Comparison of ENCODE assay signal across 1 cellular context in the genomic region with DNA sequence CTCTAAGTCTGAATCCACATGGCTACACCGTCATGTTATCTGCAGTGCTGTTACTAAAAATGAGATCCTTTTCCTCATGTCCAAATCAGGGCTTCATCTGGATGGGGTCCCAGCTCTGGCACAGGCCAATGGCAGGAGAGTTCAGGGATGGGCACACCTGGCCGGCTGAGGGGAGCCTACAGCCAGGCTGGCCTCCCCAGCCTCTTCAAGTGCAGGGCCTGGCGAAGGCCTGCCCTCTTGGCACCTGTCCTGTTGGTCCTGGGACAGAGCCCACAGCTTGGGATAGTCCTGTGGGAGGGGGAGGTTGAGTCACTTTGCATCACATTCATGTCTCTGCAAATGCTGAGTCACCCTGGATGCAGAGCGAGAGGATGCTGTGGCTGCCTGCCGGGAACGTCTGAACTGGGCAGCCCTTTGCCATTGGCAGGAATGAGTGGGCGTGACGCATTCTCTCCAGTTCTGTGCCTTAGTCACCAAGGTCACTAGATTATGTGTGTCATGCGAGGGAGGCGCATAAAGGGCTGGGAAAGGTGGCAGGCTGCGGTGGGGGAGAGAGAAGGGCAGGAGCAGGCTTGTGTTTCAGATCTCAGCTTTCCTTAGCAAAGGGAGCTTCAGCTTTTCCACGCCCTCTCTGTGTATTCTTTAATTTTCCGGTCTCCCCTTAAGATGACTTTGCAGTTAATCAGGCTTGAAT.
TF ChIP-seq lines count a peak whose summit lies in the region.

No MANE protein-coding gene starts in this region.

TF ChIP-seq in HEK293, 187 proteins besides CTCF, POLR2A, EP300 and RAD21 (continued from another document):
- TF ChIP-seq, protein P1, sequence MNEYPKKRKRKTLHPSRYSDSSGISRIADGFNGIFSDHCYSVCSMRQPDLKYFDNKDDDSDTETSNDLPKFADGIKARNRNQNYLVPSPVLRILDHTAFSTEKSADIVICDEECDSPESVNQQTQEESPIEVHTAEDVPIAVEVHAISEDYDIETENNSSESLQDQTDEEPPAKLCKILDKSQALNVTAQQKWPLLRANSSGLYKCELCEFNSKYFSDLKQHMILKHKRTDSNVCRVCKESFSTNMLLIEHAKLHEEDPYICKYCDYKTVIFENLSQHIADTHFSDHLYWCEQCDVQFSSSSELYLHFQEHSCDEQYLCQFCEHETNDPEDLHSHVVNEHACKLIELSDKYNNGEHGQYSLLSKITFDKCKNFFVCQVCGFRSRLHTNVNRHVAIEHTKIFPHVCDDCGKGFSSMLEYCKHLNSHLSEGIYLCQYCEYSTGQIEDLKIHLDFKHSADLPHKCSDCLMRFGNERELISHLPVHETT (tag by site-specific recombination; IDR thresholded peaks at IDR 0.05): peak; percentile 88
- TF ChIP-seq ZFHX2 (tag by site-specific recombination; conservative IDR thresholded peaks at IDR 0.05) (peak; percentile 96), ZNF785 (tag by site-specific recombination; IDR thresholded peaks at IDR 0.05) (0 out of 2 replicates have a peak, but pooled peaks have one; percentile 14), HOXD13 (CRISPR knock-in tag; IDR thresholded peaks at IDR 0.05; ENCODE audit: borderline replicate concordance) (no peak), ZFP37 (tag by site-specific recombination; IDR thresholded peaks at IDR 0.05) (peak; percentile 82), ZBTB17 (tag by site-specific recombination; IDR thresholded peaks at IDR 0.05) (peak; percentile 95), SCRT2 (tag by site-specific recombination; IDR thresholded peaks at IDR 0.05) (peak; percentile 53; the same call in 1 of the 2 replicates), ZIC2 (tag by site-specific recombination; IDR thresholded peaks at IDR 0.05) (peak; percentile 54), ZNF549 (tag by site-specific recombination; IDR thresholded peaks at IDR 0.05) (no peak), ZNF138 (tag by site-specific recombination; IDR thresholded peaks at IDR 0.05; ENCODE audit: borderline replicate concordance) (no peak), ZNF585B (tag by site-specific recombination; IDR thresholded peaks at IDR 0.05) (no peak), FEZF1 (tag by site-specific recombination; IDR thresholded peaks at IDR 0.05) (peak; percentile 58), ZNF621 (tag by site-specific recombination; IDR thresholded peaks at IDR 0.05) (0 out of 2 replicates have a peak, but pooled peaks have one; percentile 32), ZNF335 (tag by site-specific recombination; conservative IDR thresholded peaks at IDR 0.05) (peak; percentile 75), ZBTB8A (tag by site-specific recombination; IDR thresholded peaks at IDR 0.05) (peak; percentile 76), KLF10 (tag by site-specific recombination; IDR thresholded peaks at IDR 0.05) (peak; percentile 98)
- TF ChIP-seq, protein P2, sequence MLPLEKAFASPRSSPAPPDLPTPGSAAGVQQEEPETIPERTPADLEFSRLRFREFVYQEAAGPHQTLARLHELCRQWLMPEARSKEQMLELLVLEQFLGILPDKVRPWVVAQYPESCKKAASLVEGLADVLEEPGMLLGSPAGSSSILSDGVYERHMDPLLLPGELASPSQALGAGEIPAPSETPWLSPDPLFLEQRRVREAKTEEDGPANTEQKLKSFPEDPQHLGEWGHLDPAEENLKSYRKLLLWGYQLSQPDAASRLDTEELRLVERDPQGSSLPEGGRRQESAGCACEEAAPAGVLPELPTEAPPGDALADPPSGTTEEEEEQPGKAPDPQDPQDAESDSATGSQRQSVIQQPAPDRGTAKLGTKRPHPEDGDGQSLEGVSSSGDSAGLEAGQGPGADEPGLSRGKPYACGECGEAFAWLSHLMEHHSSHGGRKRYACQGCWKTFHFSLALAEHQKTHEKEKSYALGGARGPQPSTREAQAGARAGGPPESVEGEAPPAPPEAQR (tag by site-specific recombination; IDR thresholded peaks at IDR 0.05): no peak
- TF ChIP-seq, protein P3, sequence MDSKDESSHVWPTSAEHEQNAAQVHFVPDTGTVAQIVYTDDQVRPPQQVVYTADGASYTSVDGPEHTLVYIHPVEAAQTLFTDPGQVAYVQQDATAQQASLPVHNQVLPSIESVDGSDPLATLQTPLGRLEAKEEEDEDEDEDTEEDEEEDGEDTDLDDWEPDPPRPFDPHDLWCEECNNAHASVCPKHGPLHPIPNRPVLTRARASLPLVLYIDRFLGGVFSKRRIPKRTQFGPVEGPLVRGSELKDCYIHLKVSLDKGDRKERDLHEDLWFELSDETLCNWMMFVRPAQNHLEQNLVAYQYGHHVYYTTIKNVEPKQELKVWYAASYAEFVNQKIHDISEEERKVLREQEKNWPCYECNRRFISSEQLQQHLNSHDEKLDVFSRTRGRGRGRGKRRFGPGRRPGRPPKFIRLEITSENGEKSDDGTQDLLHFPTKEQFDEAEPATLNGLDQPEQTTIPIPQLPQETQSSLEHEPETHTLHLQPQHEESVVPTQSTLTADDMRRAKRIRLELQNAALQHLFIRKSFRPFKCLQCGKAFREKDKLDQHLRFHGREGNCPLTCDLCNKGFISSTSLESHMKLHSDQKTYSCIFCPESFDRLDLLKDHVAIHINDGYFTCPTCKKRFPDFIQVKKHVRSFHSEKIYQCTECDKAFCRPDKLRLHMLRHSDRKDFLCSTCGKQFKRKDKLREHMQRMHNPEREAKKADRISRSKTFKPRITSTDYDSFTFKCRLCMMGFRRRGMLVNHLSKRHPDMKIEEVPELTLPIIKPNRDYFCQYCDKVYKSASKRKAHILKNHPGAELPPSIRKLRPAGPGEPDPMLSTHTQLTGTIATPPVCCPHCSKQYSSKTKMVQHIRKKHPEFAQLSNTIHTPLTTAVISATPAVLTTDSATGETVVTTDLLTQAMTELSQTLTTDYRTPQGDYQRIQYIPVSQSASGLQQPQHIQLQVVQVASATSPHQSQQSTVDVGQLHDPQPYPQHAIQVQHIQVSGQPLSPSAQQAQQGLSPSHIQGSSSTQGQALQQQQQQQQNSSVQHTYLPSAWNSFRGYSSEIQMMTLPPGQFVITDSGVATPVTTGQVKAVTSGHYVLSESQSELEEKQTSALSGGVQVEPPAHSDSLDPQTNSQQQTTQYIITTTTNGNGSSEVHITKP (tag by site-specific recombination; IDR thresholded peaks at IDR 0.05): peak; percentile 95
- TF ChIP-seq, protein P4, sequence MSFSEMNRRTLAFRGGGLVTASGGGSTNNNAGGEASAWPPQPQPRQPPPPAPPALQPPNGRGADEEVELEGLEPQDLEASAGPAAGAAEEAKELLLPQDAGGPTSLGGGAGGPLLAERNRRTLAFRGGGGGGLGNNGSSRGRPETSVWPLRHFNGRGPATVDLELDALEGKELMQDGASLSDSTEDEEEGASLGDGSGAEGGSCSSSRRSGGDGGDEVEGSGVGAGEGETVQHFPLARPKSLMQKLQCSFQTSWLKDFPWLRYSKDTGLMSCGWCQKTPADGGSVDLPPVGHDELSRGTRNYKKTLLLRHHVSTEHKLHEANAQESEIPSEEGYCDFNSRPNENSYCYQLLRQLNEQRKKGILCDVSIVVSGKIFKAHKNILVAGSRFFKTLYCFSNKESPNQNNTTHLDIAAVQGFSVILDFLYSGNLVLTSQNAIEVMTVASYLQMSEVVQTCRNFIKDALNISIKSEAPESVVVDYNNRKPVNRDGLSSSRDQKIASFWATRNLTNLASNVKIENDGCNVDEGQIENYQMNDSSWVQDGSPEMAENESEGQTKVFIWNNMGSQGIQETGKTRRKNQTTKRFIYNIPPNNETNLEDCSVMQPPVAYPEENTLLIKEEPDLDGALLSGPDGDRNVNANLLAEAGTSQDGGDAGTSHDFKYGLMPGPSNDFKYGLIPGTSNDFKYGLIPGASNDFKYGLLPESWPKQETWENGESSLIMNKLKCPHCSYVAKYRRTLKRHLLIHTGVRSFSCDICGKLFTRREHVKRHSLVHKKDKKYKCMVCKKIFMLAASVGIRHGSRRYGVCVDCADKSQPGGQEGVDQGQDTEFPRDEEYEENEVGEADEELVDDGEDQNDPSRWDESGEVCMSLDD (tag by site-specific recombination; IDR thresholded peaks at IDR 0.05): peak; percentile 13; the same call in 1 of the 2 replicates
- TF ChIP-seq, protein P5, sequence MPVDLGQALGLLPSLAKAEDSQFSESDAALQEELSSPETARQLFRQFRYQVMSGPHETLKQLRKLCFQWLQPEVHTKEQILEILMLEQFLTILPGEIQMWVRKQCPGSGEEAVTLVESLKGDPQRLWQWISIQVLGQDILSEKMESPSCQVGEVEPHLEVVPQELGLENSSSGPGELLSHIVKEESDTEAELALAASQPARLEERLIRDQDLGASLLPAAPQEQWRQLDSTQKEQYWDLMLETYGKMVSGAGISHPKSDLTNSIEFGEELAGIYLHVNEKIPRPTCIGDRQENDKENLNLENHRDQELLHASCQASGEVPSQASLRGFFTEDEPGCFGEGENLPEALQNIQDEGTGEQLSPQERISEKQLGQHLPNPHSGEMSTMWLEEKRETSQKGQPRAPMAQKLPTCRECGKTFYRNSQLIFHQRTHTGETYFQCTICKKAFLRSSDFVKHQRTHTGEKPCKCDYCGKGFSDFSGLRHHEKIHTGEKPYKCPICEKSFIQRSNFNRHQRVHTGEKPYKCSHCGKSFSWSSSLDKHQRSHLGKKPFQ (tag by site-specific recombination; IDR thresholded peaks at IDR 0.05): no peak
- TF ChIP-seq, protein P6, sequence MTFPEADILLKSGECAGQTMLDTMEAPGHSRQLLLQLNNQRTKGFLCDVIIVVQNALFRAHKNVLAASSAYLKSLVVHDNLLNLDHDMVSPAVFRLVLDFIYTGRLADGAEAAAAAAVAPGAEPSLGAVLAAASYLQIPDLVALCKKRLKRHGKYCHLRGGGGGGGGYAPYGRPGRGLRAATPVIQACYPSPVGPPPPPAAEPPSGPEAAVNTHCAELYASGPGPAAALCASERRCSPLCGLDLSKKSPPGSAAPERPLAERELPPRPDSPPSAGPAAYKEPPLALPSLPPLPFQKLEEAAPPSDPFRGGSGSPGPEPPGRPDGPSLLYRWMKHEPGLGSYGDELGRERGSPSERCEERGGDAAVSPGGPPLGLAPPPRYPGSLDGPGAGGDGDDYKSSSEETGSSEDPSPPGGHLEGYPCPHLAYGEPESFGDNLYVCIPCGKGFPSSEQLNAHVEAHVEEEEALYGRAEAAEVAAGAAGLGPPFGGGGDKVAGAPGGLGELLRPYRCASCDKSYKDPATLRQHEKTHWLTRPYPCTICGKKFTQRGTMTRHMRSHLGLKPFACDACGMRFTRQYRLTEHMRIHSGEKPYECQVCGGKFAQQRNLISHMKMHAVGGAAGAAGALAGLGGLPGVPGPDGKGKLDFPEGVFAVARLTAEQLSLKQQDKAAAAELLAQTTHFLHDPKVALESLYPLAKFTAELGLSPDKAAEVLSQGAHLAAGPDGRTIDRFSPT (tag by site-specific recombination; IDR thresholded peaks at IDR 0.05): peak; percentile 70; the same call in 1 of the 2 replicates
